ENCODE assay signal across 8 cellular contexts in genomic region chr14:53953002-53953827, GRCh38. TPM values are rescaled to one million over a fixed set of nuclear protein-coding genes. Genes with fewer than 3 reads are reported as not detected.
DNase-seq lines count a peak whose midpoint lies in the region; ATAC-seq, FAIRE-seq and TF ChIP-seq lines count a peak whose summit lies in the region.

No MANE protein-coding gene starts in this region.

- TF ChIP-seq CTCF in GM12878 (IDR thresholded peaks at IDR 0.05 in 2 of 3, conservative IDR thresholded peaks at IDR 0.05 in 1 of 3; ENCODE audit: control insufficient read depth in 2 of 3, extremely low read depth in 1 of 3, insufficient read depth in 1 of 3, low read depth in 3 of 3, low read length in 3 of 3) (no peak), hepatocyte (IDR thresholded peaks at IDR 0.05; ENCODE audit: poor library complexity) (peak; percentile 5)

- H3K36me3 ChIP-seq in GM12878 (ENCODE audit: control insufficient read depth in 2 of 2, insufficient read depth in 2 of 2, low read length in 1 of 2) (no peaks in the 10 kb centered on the region), hepatocyte (replicated peaks; ENCODE audit: insufficient read depth, low read depth) (no peaks in the 10 kb centered on the region)

- POLR2A ChIA-PET in GM12878 (lab: Charles Lee) = no interaction called here

- H3K9me3 ChIP-seq in GM12878 (replicated peaks; ENCODE audit: control insufficient read depth, insufficient read depth, low read length) (no peaks in the 10 kb centered on the region; the same call in 2 of the 3 replicates), hepatocyte (ENCODE audit: low read depth) (no peaks in the 10 kb centered on the region)

- intact Hi-C loops in GM12878 (cut with micrococcal nuclease; ENCODE audit: unreplicated experiment) = no loop called here
- intact Hi-C loops in posterior vena cava (cut with DNase I) = loop anchor here in 1 of 2 donors (10.0 kb wide), 1 partner anchor 212 kb away; no protein-coding TSS in a partner anchor

- H3K4me3 ChIP-seq in GM12878 (peak overlapping the region; percentile 65), hepatocyte (peak overlapping the region; percentile 89)

- H3K9me2 ChIP-seq in hepatocyte (replicated peaks; ENCODE audit: insufficient read depth) = no peaks in the 10 kb centered on the region

- TF ChIP-seq RAD21 in GM12878 (IDR thresholded peaks at IDR 0.05; ENCODE audit: insufficient read depth, low read depth, low read length) = no peak

- SMC1A ChIA-PET in GM12878 (lab: Charles Lee; ENCODE audit: uncharacterized antibody, unreplicated experiment) = no interaction called here

- H3K4me2 ChIP-seq in GM12878 (ENCODE audit: control insufficient read depth, insufficient read depth) = peak overlapping the region; percentile 66
- H3K4me2 ChIP-seq in hepatocyte = peak overlapping the region; percentile 95

- peaks cover 3 to 12% of the 10 kb centered on the region in 2 experiments; a peak in 3 of 4 replicates for H3K27me3 ChIP-seq in GM12878 (replicated peaks in 1 of 2; ENCODE audit: control insufficient read depth in 2 of 2, insufficient read depth in 2 of 2, low read length in 1 of 2)
- H3K27me3 ChIP-seq in hepatocyte = no peaks in the 10 kb centered on the region

- peak overlapping the region; percentile 63 for H3K9ac ChIP-seq in GM12878 (ENCODE audit: control insufficient read depth, insufficient read depth, low read length)

- H2AFZ ChIP-seq in GM12878 (ENCODE audit: control insufficient read depth, low read depth, low read length) (no peak overlapping the region), hepatocyte (peak overlapping the region; percentile 58)

- BruUV-seq in GM12878 (replicated peaks; lab: Mats Ljungman, UMichigan) = no TSS peak

- FAIRE-seq in GM12878 (lab: Jason Lieb, UNC) = no peak

- DNase-seq in activated naive CD4-positive, alpha-beta T cell treated with Interleukin-2 at 50 U/mL for 16 hours = peak; percentile 22
- DNase-seq in activated naive CD4-positive, alpha-beta T cell (lab: John Stamatoyannopoulos, UW) = no peak
- DNase-seq in NCI-H2171 treated with DMSO at 0.1 percent for 48 hours (lab: John Stamatoyannopoulos, UW) = peak; percentile 44
- no peak for DNase-seq in GM12878 (ENCODE audit: low read depth, low spot score)
- peak; percentile 95 for DNase-seq in hepatocyte (ENCODE audit: low spot score)
- peak; percentile 95 for DNase-seq in posterior vena cava (ENCODE audit: low spot score)
- DNase-seq in OCI-M2 (lab: John Stamatoyannopoulos, UW; ENCODE audit: unreplicated experiment) = no peak

- 21% methylated on average over 44 of the region's 72 CpGs for WGBS in GM12878 (ENCODE audit: insufficient coverage, insufficient replicate concordance, low lambda C conversion rate, missing lambda C conversion rate)
- WGBS in hepatocyte (ENCODE audit: low lambda C conversion rate, missing lambda C conversion rate) = 2% methylated on average over 61 of the region's 72 CpGs

- H3K79me2 ChIP-seq in GM12878 (ENCODE audit: control insufficient read depth, insufficient read depth, low read length) (peaks cover 30% of the 10 kb centered on the region), hepatocyte (peaks cover 63% of the 10 kb centered on the region)

- no peak for TF ChIP-seq EP300 in GM12878 (IDR thresholded peaks at IDR 0.05; ENCODE audit: borderline replicate concordance in 1 of 2, control insufficient read depth in 1 of 2, low read depth in 2 of 2, low read length in 2 of 2)

- in situ Hi-C loops in GM12878 (cut with MboI) = no loop called here

- H4K20me1 ChIP-seq in GM12878 (ENCODE audit: control insufficient read depth, insufficient read depth) (no peaks in the 10 kb centered on the region), hepatocyte (ENCODE audit: insufficient read depth, poor library complexity, severe bottlenecking) (no peaks in the 10 kb centered on the region)

- RAD21 ChIA-PET in GM12878 (lab: Charles Lee; ENCODE audit: unreplicated experiment) = no interaction called here

- ATAC-seq in GM12878 = peak; percentile 35; the same call in 1 of the 3 replicates
- ATAC-seq in HG02588 (IDR thresholded peaks at IDR 0.05; ENCODE audit: unreplicated experiment) = no peak

- H3K4me1 ChIP-seq in GM12878 (ENCODE audit: control insufficient read depth, insufficient read depth, low read length) (no peaks in the 10 kb centered on the region), hepatocyte (ENCODE audit: insufficient read depth) (peaks cover 19% of the 10 kb centered on the region)

- H3K27ac ChIP-seq in GM12878 (ENCODE audit: control insufficient read depth, insufficient read depth) = peak overlapping the region; percentile 50
- peak overlapping the region; percentile 95 for H3K27ac ChIP-seq in hepatocyte

- peak; percentile 74 for TF ChIP-seq POLR2A in GM12878 (IDR thresholded peaks at IDR 0.05; ENCODE audit: low read depth, low read length)

- CTCF ChIA-PET in GM12878 (lab: Yijun Ruan, JAX) = no interaction called here

TF ChIP-seq in GM12878, 131 proteins besides CTCF, POLR2A, EP300 and RAD21:
- TF ChIP-seq HDAC6 (IDR thresholded peaks at IDR 0.05; ENCODE audit: unreplicated experiment) (peak; percentile 35), PML (IDR thresholded peaks at IDR 0.05; ENCODE audit: low read length) (peak; percentile 48; the same call in 1 of the 2 replicates), USF1 (IDR thresholded peaks at IDR 0.05; ENCODE audit: borderline replicate concordance, extremely low read length, insufficient read depth, low read depth, low read length) (peak; percentile 57), ATF3 (IDR thresholded peaks at IDR 0.05; ENCODE audit: borderline replicate concordance, extremely low read depth, low read depth, low read length) (peak; percentile 13; the same call in 1 of the 2 replicates), MTA2 (IDR thresholded peaks at IDR 0.05; ENCODE audit: low read depth) (no peak), SREBF1 (IDR thresholded peaks at IDR 0.05; ENCODE audit: low read length) (no peak)

RNA-seq across cellular contexts. Expression of gene BMP4, which starts 3.4 kb away (rescaled TPM):
- total RNA-seq in GM12878 (2013; cell fraction: nucleolus; rRNA removed) = not detected in 2 replicates
- total RNA-seq in GM12878 (2014; rRNA removed) = 0.49 and 1.4 TPM in 2 replicates
- 0.22 and 0.32 TPM in 2 replicates for total RNA-seq in GM12878 (2014; rRNA removed; fragmentation: Illumina TruSeq; extraction: Trizol)
- total RNA-seq in GM12878 (2021) = 0.46 and 0.85 TPM in 2 replicates
- 7.5 TPM for polyA plus RNA-seq in GM12878 (2011; ENCODE audit: low read depth)
- not detected in 2 replicates for polyA plus RNA-seq in GM12878 (2011; rRNA removed)
- not detected in 2 replicates for polyA plus RNA-seq in GM12878 (2011; cell fraction: cytosol; rRNA removed)
- not detected in 2 replicates for polyA plus RNA-seq in GM12878 (2011; cell fraction: nucleus; rRNA removed)
- polyA plus RNA-seq in GM12878 (2012) = 14.6 and 21.4 TPM in 2 replicates
- 0.21 and 0.60 TPM in 2 replicates for polyA plus RNA-seq in GM12878 (2014; fragmentation: Illumina TruSeq; extraction: Trizol)
- under 1 TPM; 0.11 to 0.31 TPM for polyA plus RNA-seq in GM12878 (2014; fragmentation: Nextera tagmentation; extraction: Ambion mirVana)
- polyA plus RNA-seq in GM12878 (2014; rRNA removed) = 0.23 and 1.2 TPM in 2 replicates
- 1 to 10 TPM; 1.3 to 1.8 TPM for polyA plus RNA-seq in GM12878 (2016; fragmentation: Nextera tagmentation; extraction: Ambion mirVana)
- not detected in 2 replicates for polyA minus RNA-seq in GM12878 (2011; rRNA and poly(A)+ RNA removed)
- polyA minus RNA-seq in GM12878 (2011; cell fraction: cytosol; rRNA and poly(A)+ RNA removed) = not detected in 2 replicates
- polyA minus RNA-seq in GM12878 (2011; cell fraction: nucleus; rRNA and poly(A)+ RNA removed) = not detected in 2 replicates
- total RNA-seq in hepatocyte = 54.0 and 56.0 TPM in 2 replicates
- 41.2 and 50.6 TPM in 2 replicates for polyA plus RNA-seq in hepatocyte
- total RNA-seq in posterior vena cava = 1 to 10 TPM; 9.1 to 9.3 TPM

Comparison
In these comparisons a context has a peak if more than half of its experiments do, and no peak if none do; other contexts are left out.
1. DNase-seq: peak in activated naive CD4-positive, alpha-beta T cell treated with Interleukin-2 at 50 U/mL for 16 hours (single experiment), NCI-H2171 treated with DMSO at 0.1 percent for 48 hours (single experiment), hepatocyte (single experiment) and posterior vena cava (single experiment); none in activated naive CD4-positive, alpha-beta T cell (0 of 4), GM12878 (single experiment) and OCI-M2 (single experiment).
2. RNA of gene BMP4, which starts 3.4 kb away (total RNA-seq): 54.0 to 56.0 TPM in hepatocyte and 9.1 to 9.3 TPM in posterior vena cava; 0.22 to 1.4 TPM in GM12878; every median in the first group is over 4 times any median in the second.